In genomic region chr4:37793562-37793961, GRCh38 we compare ENCODE assay signal across 1 cellular context.
TF ChIP-seq lines count a peak whose summit lies in the region.

No MANE protein-coding gene starts in this region.

TF ChIP-seq in GM23338, 12 proteins besides CTCF, POLR2A, EP300 and RAD21 (continued from another document):
- TF ChIP-seq ZNF462 (CRISPR knock-in tag; IDR thresholded peaks at IDR 0.05): no peak
